In the genomic region with DNA sequence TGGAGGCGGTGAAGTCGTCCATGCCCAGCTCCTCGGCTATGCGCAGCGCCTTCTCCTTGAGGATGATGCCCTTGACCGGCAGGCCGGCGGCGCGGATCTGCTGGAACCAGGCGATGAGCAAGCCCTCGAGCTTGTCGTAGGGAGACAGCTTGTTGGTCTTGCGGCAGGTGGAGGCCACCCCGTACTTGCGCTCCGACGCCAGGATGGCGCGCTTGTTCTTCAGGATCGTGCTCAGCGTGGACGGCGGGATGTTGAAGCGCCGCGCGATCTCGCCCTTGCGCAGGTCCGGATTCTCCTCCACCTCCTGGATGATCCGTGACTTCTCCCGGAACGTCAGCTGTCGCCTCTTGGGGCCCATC, we compare ENCODE assay signal across 8 cellular contexts. TPM values are rescaled to one million over a fixed set of nuclear protein-coding genes. Genes with fewer than 3 reads are reported as not detected.
DNase-seq lines count a peak whose midpoint lies in the region; ATAC-seq, FAIRE-seq and TF ChIP-seq lines count a peak whose summit lies in the region.

No MANE protein-coding gene starts in this region.

- dilution Hi-C loops in keratinocyte (cut with MboI; ENCODE audit: extremely low pct_ligation_motif_present, low sequenced_read_pairs), result no loop called here

- H3K36me3 ChIP-seq in brain microvascular endothelial cell (replicated peaks) (no peaks in the 10 kb centered on the region), keratinocyte (ENCODE audit: control insufficient read depth in 2 of 2, extremely low read depth in 1 of 2, insufficient read depth in 2 of 2, low read length in 2 of 2) (peaks cover 0 to 9% of the 10 kb centered on the region in 2 experiments)

- peaks cover 4% of the 10 kb centered on the region for H3K9me1 ChIP-seq in keratinocyte (ENCODE audit: control insufficient read depth, extremely low read depth, insufficient read depth, low read length)

- peaks cover 21% of the 10 kb centered on the region for H4K20me1 ChIP-seq in keratinocyte (ENCODE audit: control insufficient read depth, extremely low read depth, insufficient read depth, low read length)

- no peaks in the 10 kb centered on the region for H3K9me3 ChIP-seq in keratinocyte (ENCODE audit: control insufficient read depth, low read depth, low read length)

- in situ Hi-C loops in brain microvascular endothelial cell (cut with HindIII; ENCODE audit: low pct_ligation_motif_present, low sequenced_read_pairs), result no loop called here

- no peak for FAIRE-seq in keratinocyte (lab: Jason Lieb, UNC)

- H3K4me1 ChIP-seq in keratinocyte (ENCODE audit: control insufficient read depth, extremely low read depth, insufficient read depth, low read length), result peaks cover 31% of the 10 kb centered on the region

- peak overlapping the region; percentile 91 for H3K4me2 ChIP-seq in keratinocyte (ENCODE audit: control insufficient read depth, extremely low read depth, insufficient read depth, low read depth, low read length)

- peak overlapping the region; percentile 77 for H3K9ac ChIP-seq in keratinocyte (ENCODE audit: control insufficient read depth, extremely low read depth, insufficient read depth, low read length)

- H3K27ac ChIP-seq in brain microvascular endothelial cell (peak overlapping the region; percentile 18), keratinocyte (ENCODE audit: control insufficient read depth, insufficient read depth, low read length) (peak overlapping the region; percentile 40)

- H3K27me3 ChIP-seq in brain microvascular endothelial cell (replicated peaks) (no peaks in the 10 kb centered on the region), keratinocyte (ENCODE audit: control insufficient read depth, extremely low read depth, insufficient read depth, low read length) (no peaks in the 10 kb centered on the region)

- TF ChIP-seq POLR2A in GM18505 (IDR thresholded peaks at IDR 0.05; ENCODE audit: borderline replicate concordance, extremely low read depth, insufficient read depth, insufficient read length), result no peak

- peak; percentile 21 for ATAC-seq in GM18505 (IDR thresholded peaks at IDR 0.05; ENCODE audit: unreplicated experiment)
- ATAC-seq in HG03103 (IDR thresholded peaks at IDR 0.05; ENCODE audit: low read depth, unreplicated experiment), result peak; percentile 3

- TF ChIP-seq CTCF in brain microvascular endothelial cell (IDR thresholded peaks at IDR 0.05; ENCODE audit: low read depth, low read length, missing control alignments) (no peak), keratinocyte (optimal IDR thresholded peaks at IDR 0.05 in 1 of 3, IDR thresholded peaks at IDR 0.05 in 1 of 3, conservative IDR thresholded peaks at IDR 0.05 in 1 of 3; ENCODE audit: extremely low read depth in 1 of 3, insufficient read depth in 2 of 3, low read length in 3 of 3) (peak in 1 of 3 experiments; percentile 7)

- DNase-seq in AG08396 (ENCODE audit: low spot score), result peak; percentile 62
- peak; percentile 72 for DNase-seq in RPMI7951 (ENCODE audit: low read depth)
- DNase-seq in brain microvascular endothelial cell, result peak; percentile 56
- no peak for DNase-seq in keratinocyte (ENCODE audit: low read depth, low spot score)
- peak; percentile 65 for DNase-seq in stimulated activated CD8-positive, alpha-beta memory T cell treated with anti-CD3 and anti-CD28 coated beads, Interleukin-4, amount 100 ng/mL, for 48 hours
- DNase-seq in germinal center (ENCODE audit: low spot score), result no peak

- H2AFZ ChIP-seq in keratinocyte (ENCODE audit: control insufficient read depth, low read length), result peak overlapping the region; percentile 52

- peaks cover 31% of the 10 kb centered on the region for H3K79me2 ChIP-seq in keratinocyte (ENCODE audit: control insufficient read depth, insufficient read depth, low read length)

- peak overlapping the region; percentile 71 for H3K4me3 ChIP-seq in brain microvascular endothelial cell (ENCODE audit: low read depth, low read length)
- peak overlapping the region; percentile 43 to 77 (median 75) for H3K4me3 ChIP-seq in keratinocyte (ENCODE audit: control insufficient read depth in 2 of 3, extremely low read depth in 1 of 3, insufficient read depth in 2 of 3, low read depth in 1 of 3, low read length in 3 of 3)

RNA-seq across cellular contexts. Expression of a gene that starts 0.4 kb away (rescaled TPM):
- 65.2 and 122 TPM in 2 replicates for total RNA-seq in RPMI7951 (2014; rRNA removed; shearing (Covaris generic))
- polyA plus RNA-seq in keratinocyte, result 18.1 to 22.3 TPM (median 22.0 TPM) in 3 replicates
- polyA plus RNA-seq in keratinocyte (2011; ENCODE audit: low read depth), result 20.5 TPM
- 14.2 and 31.9 TPM in 2 replicates for polyA plus RNA-seq in keratinocyte (2011; cell fraction: cytosol; rRNA removed)
- polyA plus RNA-seq in keratinocyte (2011; cell fraction: nucleus; rRNA removed), result 19.2 and 26.9 TPM in 2 replicates
- polyA plus RNA-seq in keratinocyte (2012; ENCODE audit: low replicate concordance), result 19.4 and 51.1 TPM in 2 replicates
- polyA minus RNA-seq in keratinocyte, result 19.1 to 48.1 TPM (median 20.0 TPM) in 3 replicates
- 59.7 TPM for polyA minus RNA-seq in keratinocyte (2011; cell fraction: cytosol; rRNA and poly(A)+ RNA removed)
- 16.1 and 19.6 TPM in 2 replicates for polyA minus RNA-seq in keratinocyte (2011; cell fraction: nucleus; rRNA and poly(A)+ RNA removed)

RNA-seq across cellular contexts. Expression of a gene that starts 4.9 kb away (rescaled TPM):
- total RNA-seq in RPMI7951 (2014; rRNA removed; shearing (Covaris generic)), result 0.78 TPM in 1 of 2 replicates, not detected in the other
- polyA plus RNA-seq in keratinocyte, result 0.06 to 0.09 TPM (median 0.07 TPM) in 3 replicates
- not detected for polyA plus RNA-seq in keratinocyte (2011; ENCODE audit: low read depth)
- polyA plus RNA-seq in keratinocyte (2011; cell fraction: cytosol; rRNA removed), result 0.06 TPM in 1 of 2 replicates, not detected in the other
- polyA plus RNA-seq in keratinocyte (2011; cell fraction: nucleus; rRNA removed), result 0.15 TPM in 2 replicates
- polyA plus RNA-seq in keratinocyte (2012; ENCODE audit: low replicate concordance), result not detected in 2 replicates
- not detected in 3 replicates for polyA minus RNA-seq in keratinocyte
- polyA minus RNA-seq in keratinocyte (2011; cell fraction: cytosol; rRNA and poly(A)+ RNA removed), result not detected
- not detected in 2 replicates for polyA minus RNA-seq in keratinocyte (2011; cell fraction: nucleus; rRNA and poly(A)+ RNA removed)

RNA-seq across cellular contexts. Expression of a gene that starts 10.0 kb away (rescaled TPM):
- total RNA-seq in RPMI7951 (2014; rRNA removed; shearing (Covaris generic)), result 133 and 136 TPM in 2 replicates
- polyA plus RNA-seq in keratinocyte, result 15.0 to 41.5 TPM (median 23.5 TPM) in 3 replicates
- polyA plus RNA-seq in keratinocyte (2011; ENCODE audit: low read depth), result 35.9 TPM
- polyA plus RNA-seq in keratinocyte (2011; cell fraction: cytosol; rRNA removed), result 31.9 and 57.1 TPM in 2 replicates
- 89.9 and 117 TPM in 2 replicates for polyA plus RNA-seq in keratinocyte (2011; cell fraction: nucleus; rRNA removed)
- polyA plus RNA-seq in keratinocyte (2012; ENCODE audit: low replicate concordance), result 14.3 and 38.5 TPM in 2 replicates
- polyA minus RNA-seq in keratinocyte, result 19.1 to 77.3 TPM (median 28.9 TPM) in 3 replicates
- polyA minus RNA-seq in keratinocyte (2011; cell fraction: cytosol; rRNA and poly(A)+ RNA removed), result 34.5 TPM
- polyA minus RNA-seq in keratinocyte (2011; cell fraction: nucleus; rRNA and poly(A)+ RNA removed), result 18.8 and 36.4 TPM in 2 replicates

RNA-seq across cellular contexts. Expression of a gene that starts 18.6 kb away (rescaled TPM):
- 52.7 and 73.8 TPM in 2 replicates for total RNA-seq in RPMI7951 (2014; rRNA removed; shearing (Covaris generic))
- 25.8 to 44.3 TPM (median 28.2 TPM) in 3 replicates for polyA plus RNA-seq in keratinocyte
- polyA plus RNA-seq in keratinocyte (2011; ENCODE audit: low read depth), result 4.8 TPM
- polyA plus RNA-seq in keratinocyte (2011; cell fraction: cytosol; rRNA removed), result 27.4 and 60.1 TPM in 2 replicates
- 14.8 and 21.0 TPM in 2 replicates for polyA plus RNA-seq in keratinocyte (2011; cell fraction: nucleus; rRNA removed)
- 14.3 and 54.5 TPM in 2 replicates for polyA plus RNA-seq in keratinocyte (2012; ENCODE audit: low replicate concordance)
- 20.5 to 76.6 TPM (median 31.1 TPM) in 3 replicates for polyA minus RNA-seq in keratinocyte
- 90.0 TPM for polyA minus RNA-seq in keratinocyte (2011; cell fraction: cytosol; rRNA and poly(A)+ RNA removed)
- polyA minus RNA-seq in keratinocyte (2011; cell fraction: nucleus; rRNA and poly(A)+ RNA removed), result 10.8 and 13.0 TPM in 2 replicates

RNA-seq across cellular contexts. Expression of a gene that starts 34.2 kb away (rescaled TPM):
- total RNA-seq in RPMI7951 (2014; rRNA removed; shearing (Covaris generic)), result 28.5 and 29.7 TPM in 2 replicates
- 4.3 to 9.0 TPM (median 5.2 TPM) in 3 replicates for polyA plus RNA-seq in keratinocyte
- polyA plus RNA-seq in keratinocyte (2011; ENCODE audit: low read depth), result 0.51 TPM
- 4.2 and 7.7 TPM in 2 replicates for polyA plus RNA-seq in keratinocyte (2011; cell fraction: cytosol; rRNA removed)
- 4.5 and 6.2 TPM in 2 replicates for polyA plus RNA-seq in keratinocyte (2011; cell fraction: nucleus; rRNA removed)
- 3.2 and 9.7 TPM in 2 replicates for polyA plus RNA-seq in keratinocyte (2012; ENCODE audit: low replicate concordance)
- 5.6 to 13.5 TPM (median 6.1 TPM) in 3 replicates for polyA minus RNA-seq in keratinocyte
- 9.8 TPM for polyA minus RNA-seq in keratinocyte (2011; cell fraction: cytosol; rRNA and poly(A)+ RNA removed)
- polyA minus RNA-seq in keratinocyte (2011; cell fraction: nucleus; rRNA and poly(A)+ RNA removed), result 5.9 and 7.0 TPM in 2 replicates

Comparison
In these comparisons a context has a peak if more than half of its experiments do, and no peak if none do; other contexts are left out.
1. DNase-seq: peak in AG08396 (single experiment), RPMI7951 (single experiment), brain microvascular endothelial cell (single experiment) and stimulated activated CD8-positive, alpha-beta memory T cell treated with anti-CD3 and anti-CD28 coated beads, Interleukin-4, amount 100 ng/mL, for 48 hours (single experiment); none in keratinocyte (single experiment) and germinal center (single experiment).